17 cellular contexts compared by ENCODE assay signal in genomic region chr9:79603222-79603925, GRCh38. TPM values are rescaled to one million over a fixed set of nuclear protein-coding genes. Genes with fewer than 3 reads are reported as not detected.
A peak's percentile ranks its signal among the peaks of the same experiment; 100 is the strongest.
DNase-seq lines count a peak whose midpoint lies in the region; ATAC-seq and TF ChIP-seq lines count a peak whose summit lies in the region.
"Had no signal": no experiment of that assay in that cellular context is flagged by ENCODE, and none has a peak within 500 bp of the region (broad histone marks: within the 10 kb centered on the region; RNA-seq: fewer than 3 reads in every experiment).

No MANE protein-coding gene starts in this region.

- 0 out of 2 replicates have a peak overlapping the region, but pooled peaks have one; percentile 17 for H3K27ac Mint-ChIP-seq in HFFc6
- H3K27ac Mint-ChIP-seq: CD14-positive monocyte had no signal

- no peak for ATAC-seq in HG03196 (IDR thresholded peaks at IDR 0.05; ENCODE audit: unreplicated experiment)
- ATAC-seq: Right ventricle myocardium inferior had no signal

- peaks cover 6% of the 10 kb centered on the region for H3K36me3 ChIP-seq in neutrophil

- DNase-seq in AG10803 (ENCODE audit: low read depth) (peak; percentile 45), HFFc6 (no peak), astrocyte of the spinal cord (ENCODE audit: low read depth, low spot score) (no peak)
- no peak for DNase-seq in activated effector memory CD4-positive, alpha-beta T cell treated with anti-CD3 and anti-CD28 coated beads, Interleukin-2, amount 50 U/mL, for 16 hours
- DNase-seq in stimulated activated CD4-positive, alpha-beta T cell treated with anti-CD3 and anti-CD28 coated beads, Interleukin-4, amount 100 ng/mL, for 24 hours = no peak
- DNase-seq: EL, HCEC 1CT, MM.1S, NCI-H1092 treated with DMSO at 0.1 percent for 48 hours, NCI-H2081 treated with DMSO at 0.1 percent for 48 hours, NCI-H524 had no signal

- in situ Hi-C loops in astrocyte of the spinal cord (cut with HindIII; ENCODE audit: low sequenced_read_pairs) = no loop called here

- no peak overlapping the region for H3K4me3 ChIP-seq in AG10803 (ENCODE audit: low read length)
- no peak overlapping the region for H3K4me3 ChIP-seq in astrocyte of the spinal cord (ENCODE audit: low read depth, low read length)
- H3K4me3 ChIP-seq in neutrophil (ENCODE audit: low read depth in 1 of 2, low read length in 1 of 2) = no peak overlapping the region
- H3K4me3 ChIP-seq: SK-N-MC had no signal

- peaks cover 34% of the 10 kb centered on the region for H3K4me1 Mint-ChIP-seq in HFFc6 (ENCODE audit: low read depth)

- H3K9me3 Mint-ChIP-seq in HFFc6 = peaks cover 31% of the 10 kb centered on the region

- H3K27me3 Mint-ChIP-seq in HFFc6 (ENCODE audit: insufficient read depth) = no peaks in the 10 kb centered on the region; the same call in 1 of the 2 replicates

- H3K4me3 Mint-ChIP-seq in HFFc6 = no peak overlapping the region
- H3K4me3 Mint-ChIP-seq: CD14-positive monocyte had no signal

- peak overlapping the region; percentile 70 for H3K27ac ChIP-seq in neutrophil
- H3K27ac ChIP-seq: KMS-11, SK-N-MC had no signal

- no peaks in the 10 kb centered on the region for H3K9me3 ChIP-seq in neutrophil

- no peaks in the 10 kb centered on the region for H3K27me3 ChIP-seq in neutrophil

- H3K36me3 Mint-ChIP-seq in HFFc6 (ENCODE audit: low read depth) = peaks cover 23% of the 10 kb centered on the region

- TF ChIP-seq CTCF in AG10803 (conservative IDR thresholded peaks at IDR 0.05; ENCODE audit: low read length) (no peak), HFFc6 (IDR thresholded peaks at IDR 0.05) (no peak; the same call in 1 of the 2 replicates), astrocyte of the spinal cord (IDR thresholded peaks at IDR 0.05; ENCODE audit: low read depth, low read length) (peak; percentile 9), neutrophil (IDR thresholded peaks at IDR 0.05) (no peak)

- H3K4me1 ChIP-seq in neutrophil (ENCODE audit: control insufficient read depth in 1 of 2, insufficient read depth in 1 of 2, low read depth in 1 of 2, low read length in 1 of 2) = peaks cover 33 to 40% of the 10 kb centered on the region in 2 experiments

RNA-seq across cellular contexts. Expression of gene TLE4, which starts 31.6 kb away (rescaled TPM):
- total RNA-seq in HFFc6 (2021; fragmentation: NEBNext Ultra II Directional; extraction: Animal tissue kit (Norgen Biotek cat#: 25700)) = 100 to 1,000 TPM; 126 to 186 (median 139) TPM
